ENCODE assay signal across 1 cellular context in genomic region chr2:97113050-97113881, GRCh38.
A peak's percentile ranks its signal among the peaks of the same experiment; 100 is the strongest.
TF ChIP-seq lines count a peak whose summit lies in the region.

TSS of gene ANKRD36 (plus strand) at chr2:97113153. CDS start at chr2:97113740, 587 bp downstream.

TF ChIP-seq in HepG2, 621 proteins besides CTCF, POLR2A, EP300 and RAD21 (continued from another document and continues in another):
- peak; percentile 32; the same call in 1 of the 2 replicates for TF ChIP-seq FOXP4 (CRISPR knock-in tag; IDR thresholded peaks at IDR 0.05)
- peak; percentile 51; the same call in 1 of the 2 replicates for TF ChIP-seq ZNF607 (CRISPR knock-in tag; IDR thresholded peaks at IDR 0.05; ENCODE audit: borderline replicate concordance)
- TF ChIP-seq ETV5 (CRISPR knock-in tag; IDR thresholded peaks at IDR 0.05; ENCODE audit: borderline replicate concordance) = peak; percentile 38; the same call in 1 of the 2 replicates
- peak; percentile 86; the same call in 1 of the 2 replicates for TF ChIP-seq ZNF598 (CRISPR knock-in tag; IDR thresholded peaks at IDR 0.05; ENCODE audit: borderline replicate concordance)
- peak; percentile 52; the same call in 1 of the 2 replicates for TF ChIP-seq IKZF5 (CRISPR knock-in tag; IDR thresholded peaks at IDR 0.05)
- peak; percentile 88; the same call in 1 of the 2 replicates for TF ChIP-seq ZNF816 (CRISPR knock-in tag; IDR thresholded peaks at IDR 0.05; ENCODE audit: borderline replicate concordance)
- TF ChIP-seq ARNT2 (CRISPR knock-in tag; IDR thresholded peaks at IDR 0.05; ENCODE audit: low read depth) = peak; percentile 80
- TF ChIP-seq CSRNP2 (CRISPR knock-in tag; conservative IDR thresholded peaks at IDR 0.05; ENCODE audit: low read depth) = peak; percentile 55; the same call in 1 of the 2 replicates
- TF ChIP-seq RXRB (CRISPR knock-in tag; IDR thresholded peaks at IDR 0.05; ENCODE audit: borderline replicate concordance) = peak; percentile 21; the same call in 1 of the 2 replicates
- peak; percentile 27; the same call in 1 of the 2 replicates for TF ChIP-seq ZBTB25 (CRISPR knock-in tag; IDR thresholded peaks at IDR 0.05)
- peak; percentile 54; the same call in 1 of the 2 replicates for TF ChIP-seq POLR2AphosphoS5 (IDR thresholded peaks at IDR 0.05; ENCODE audit: low read depth, low read length)
- TF ChIP-seq YY1 (IDR thresholded peaks at IDR 0.05; ENCODE audit: insufficient read depth, insufficient replicate concordance, low read depth, low read length) = peak; percentile 63
- peak; percentile 91; the same call in 1 of the 2 replicates for TF ChIP-seq ZNF276 (CRISPR knock-in tag; IDR thresholded peaks at IDR 0.05; ENCODE audit: low read depth)
- peak; percentile 53; the same call in 1 of the 2 replicates for TF ChIP-seq AHDC1 (CRISPR knock-in tag; IDR thresholded peaks at IDR 0.05; ENCODE audit: borderline replicate concordance)
- TF ChIP-seq SAFB2 (CRISPR knock-in tag; IDR thresholded peaks at IDR 0.05; ENCODE audit: borderline replicate concordance, low read depth) = peak; percentile 40; the same call in 1 of the 2 replicates
- peak; percentile 64 for TF ChIP-seq MYPOP (CRISPR knock-in tag; IDR thresholded peaks at IDR 0.05)
- peak; percentile 70; the same call in 1 of the 2 replicates for TF ChIP-seq ZNF333 (CRISPR knock-in tag; IDR thresholded peaks at IDR 0.05; ENCODE audit: borderline replicate concordance)
- TF ChIP-seq NCOA5 (CRISPR knock-in tag; IDR thresholded peaks at IDR 0.05) = 0 out of 2 replicates have a peak, but pooled peaks have one; percentile 53
- TF ChIP-seq REXO4 (CRISPR knock-in tag; IDR thresholded peaks at IDR 0.05; ENCODE audit: borderline replicate concordance) = peak; percentile 51; the same call in 1 of the 2 replicates
- TF ChIP-seq TBX2 (CRISPR knock-in tag; IDR thresholded peaks at IDR 0.05; ENCODE audit: borderline replicate concordance) = peak; percentile 91
- TF ChIP-seq ZBTB8A (CRISPR knock-in tag; IDR thresholded peaks at IDR 0.05; ENCODE audit: borderline replicate concordance, low read depth) = 0 out of 2 replicates have a peak, but pooled peaks have one; percentile 44
- peak; percentile 57; the same call in 1 of the 2 replicates for TF ChIP-seq TFE3 (CRISPR knock-in tag; IDR thresholded peaks at IDR 0.05)
- peak; percentile 96 for TF ChIP-seq POGK (CRISPR knock-in tag; conservative IDR thresholded peaks at IDR 0.05)
- TF ChIP-seq GZF1 (CRISPR knock-in tag; IDR thresholded peaks at IDR 0.05) = peak; percentile 51
- TF ChIP-seq ZNF263 (CRISPR knock-in tag; IDR thresholded peaks at IDR 0.05) = peak; percentile 41
- TF ChIP-seq POGZ (CRISPR knock-in tag; IDR thresholded peaks at IDR 0.05) = peak; percentile 92
- peak; percentile 95 for TF ChIP-seq ZNF788 (CRISPR knock-in tag; IDR thresholded peaks at IDR 0.05; ENCODE audit: borderline replicate concordance)
- TF ChIP-seq ZNF761 (CRISPR knock-in tag; conservative IDR thresholded peaks at IDR 0.05) = peak; percentile 93
- peak; percentile 89 for TF ChIP-seq ZNF563 (CRISPR knock-in tag; IDR thresholded peaks at IDR 0.05)
- TF ChIP-seq IRX3 (CRISPR knock-in tag; IDR thresholded peaks at IDR 0.05; ENCODE audit: borderline replicate concordance, low read depth) = peak; percentile 82
- peak; percentile 74; the same call in 1 of the 2 replicates for TF ChIP-seq ZNF230 (CRISPR knock-in tag; IDR thresholded peaks at IDR 0.05)
- TF ChIP-seq RXRA (CRISPR knock-in tag; IDR thresholded peaks at IDR 0.05) = peak; percentile 62; the same call in 1 of the 2 replicates
- TF ChIP-seq DMAP1 (CRISPR knock-in tag; IDR thresholded peaks at IDR 0.05) = peak; percentile 87
- TF ChIP-seq ZNF414 (CRISPR knock-in tag; IDR thresholded peaks at IDR 0.05) = peak; percentile 98
- TF ChIP-seq ZBTB34 (CRISPR knock-in tag; IDR thresholded peaks at IDR 0.05) = peak; percentile 75; the same call in 1 of the 2 replicates
